29 cellular contexts compared by ENCODE assay signal in genomic region chr16:16196099-16196498, GRCh38.
"Had no signal": no experiment of that assay in that cellular context is flagged by ENCODE, and none has a peak within 500 bp of the region (broad histone marks: within the 10 kb centered on the region; RNA-seq: fewer than 3 reads in every experiment).

No MANE protein-coding gene starts in this region.

- H3K4me3 ChIP-seq: stomach, suprapubic skin, testis, thoracic aorta, thyroid gland, tibial artery, tibial nerve, transverse colon, upper lobe of left lung, upper lobe of right lung, uterus, vagina had no signal

- H3K27me3 Mint-ChIP-seq: stimulated activated memory B cell treated with anti-CD40 and anti-IgM and Interleukin-4, amounts not matched to agents 10 μg/mL and 1 μg/mL and 100 μg/mL, for 72 hours; stimulated activated naive CD8-positive, alpha-beta T cell treated with anti-CD3 and anti-CD28 coated beads, Interleukin-15, amount 100 ng/mL, for 72 hours; type B pancreatic cell had no signal

- H3K9me3 ChIP-seq: stomach, suprapubic skin, testis, thoracic aorta, thyroid gland, tibial artery, tibial nerve, transverse colon, upper lobe of left lung, upper lobe of right lung, uterus, vagina had no signal

- H3K36me3 Mint-ChIP-seq: stimulated activated effector memory CD8-positive, alpha-beta T cell treated with anti-CD3 and anti-CD28 coated beads, Interleukin-12 subunit alpha, Interleukin-12 subunit beta, amount 100 ng/mL, for 72 hours; stimulated activated memory B cell treated with anti-CD40 and anti-IgM and Interleukin-4, amounts not matched to agents 10 μg/mL and 1 μg/mL and 100 μg/mL, for 72 hours; stimulated activated naive B cell treated with anti-CD40 and anti-IgM and Interleukin-4, amounts not matched to agents 10 μg/mL and 1 μg/mL and 100 μg/mL, for 72 hours; type B pancreatic cell had no signal

- ATAC-seq: stimulated activated effector memory CD8-positive, alpha-beta T cell treated with anti-CD3 and anti-CD28 coated beads, Interleukin-12 subunit alpha, Interleukin-12 subunit beta, amount 100 ng/mL, for 72 hours; stimulated activated memory B cell treated with anti-CD40 and anti-IgM and Interleukin-4, amounts not matched to agents 10 μg/mL and 1 μg/mL and 100 μg/mL, for 72 hours; stimulated activated naive B cell treated with anti-CD40 and anti-IgM and Interleukin-4, amounts not matched to agents 10 μg/mL and 1 μg/mL and 100 μg/mL, for 72 hours; stimulated activated naive CD8-positive, alpha-beta T cell treated with anti-CD3 and anti-CD28 coated beads, Interleukin-15, amount 100 ng/mL, for 72 hours; stimulated activated naive CD8-positive, alpha-beta T cell treated with anti-CD3 and anti-CD28 coated beads, Interleukin-15, Interleukin-2, amounts not matched to agents 100 U/mL and 50 U/mL, for 24 hours; upper lobe of right lung had no signal

- H3K27ac ChIP-seq: stomach, suprapubic skin, testis, thoracic aorta, thyroid gland, tibial artery, tibial nerve, transverse colon, upper lobe of left lung, upper lobe of right lung, uterus, vagina had no signal

- FAIRE-seq: urothelium cell line had no signal

- H3K4me1 Mint-ChIP-seq: stimulated activated effector memory CD8-positive, alpha-beta T cell treated with anti-CD3 and anti-CD28 coated beads, Interleukin-12 subunit alpha, Interleukin-12 subunit beta, amount 100 ng/mL, for 72 hours had no signal

- H3K27ac Mint-ChIP-seq: stimulated activated effector memory CD8-positive, alpha-beta T cell treated with anti-CD3 and anti-CD28 coated beads, Interleukin-12 subunit alpha, Interleukin-12 subunit beta, amount 100 ng/mL, for 72 hours; stimulated activated naive B cell treated with anti-CD40 and anti-IgM and Interleukin-4, amounts not matched to agents 10 μg/mL and 1 μg/mL and 100 μg/mL, for 72 hours; stimulated activated naive CD8-positive, alpha-beta T cell treated with anti-CD3 and anti-CD28 coated beads, Interleukin-15, Interleukin-2, amounts not matched to agents 100 ng/mL and 50 ng/mL, for 24 hours; type B pancreatic cell had no signal

- H3K36me3 ChIP-seq: suprapubic skin, thoracic aorta, thyroid gland, tibial artery, tibial nerve, transverse colon, upper lobe of right lung, uterus, vagina had no signal

- DNase-seq: stimulated activated CD4-positive, alpha-beta T cell treated with anti-CD3 and anti-CD28 coated beads, Interleukin-2, amount 100 ng/mL, for 48 hours; stimulated activated CD4-positive, alpha-beta T cell treated with anti-CD3 and anti-CD28 coated beads, Interleukin-4, amount 100 ng/mL, for 1 hour; stimulated activated CD4-positive, alpha-beta T cell treated with anti-CD3 and anti-CD28 coated beads, Interleukin-4, amount 100 ng/mL, for 24 hours; stimulated activated CD4-positive, alpha-beta T cell treated with anti-CD3 and anti-CD28 coated beads, Interleukin-4, amount 100 ng/mL, for 4 hours; stimulated activated CD8-positive, alpha-beta memory T cell treated with anti-CD3 and anti-CD28 coated beads, Interleukin-4, amount 100 ng/mL, for 48 hours; stimulated activated naive B cell treated with anti-CD40 and anti-IgM and Interleukin-4, amounts not matched to agents 10 μg/mL and 1 μg/mL and 100 μg/mL, for 72 hours; stimulated activated naive CD4-positive, alpha-beta T cell; stimulated activated naive CD4-positive, alpha-beta T cell treated with Interleukin-2 at 50 U/mL for 16 hours; stimulated activated naive CD8-positive, alpha-beta T cell treated with anti-CD3 and anti-CD28 coated beads, Interleukin-15, amount 100 ng/mL, for 72 hours; stimulated activated naive CD8-positive, alpha-beta T cell treated with anti-CD3 and anti-CD28 coated beads, Interleukin-15, Interleukin-2, amounts not matched to agents 100 U/mL and 50 U/mL, for 24 hours; stomach; substantia nigra; testis; thyroid gland; tibial artery; transverse colon; trophoblast cell; upper lobe of left lung; upper lobe of right lung; uterus had no signal

- H3K9me3 Mint-ChIP-seq: stimulated activated effector memory CD8-positive, alpha-beta T cell treated with anti-CD3 and anti-CD28 coated beads, Interleukin-12 subunit alpha, Interleukin-12 subunit beta, amount 100 ng/mL, for 72 hours; stimulated activated memory B cell treated with anti-CD40 and anti-IgM and Interleukin-4, amounts not matched to agents 10 μg/mL and 1 μg/mL and 100 μg/mL, for 72 hours; stimulated activated naive B cell treated with anti-CD40 and anti-IgM and Interleukin-4, amounts not matched to agents 10 μg/mL and 1 μg/mL and 100 μg/mL, for 72 hours; stimulated activated naive CD8-positive, alpha-beta T cell treated with anti-CD3 and anti-CD28 coated beads, Interleukin-15, amount 100 ng/mL, for 72 hours; stimulated activated naive CD8-positive, alpha-beta T cell treated with anti-CD3 and anti-CD28 coated beads, Interleukin-15, Interleukin-2, amounts not matched to agents 100 ng/mL and 50 ng/mL, for 24 hours; type B pancreatic cell had no signal

- H3K4me3 Mint-ChIP-seq: stimulated activated effector memory CD8-positive, alpha-beta T cell treated with anti-CD3 and anti-CD28 coated beads, Interleukin-12 subunit alpha, Interleukin-12 subunit beta, amount 100 ng/mL, for 72 hours; stimulated activated memory B cell treated with anti-CD40 and anti-IgM and Interleukin-4, amounts not matched to agents 10 μg/mL and 1 μg/mL and 100 μg/mL, for 72 hours; stimulated activated naive B cell treated with anti-CD40 and anti-IgM and Interleukin-4, amounts not matched to agents 10 μg/mL and 1 μg/mL and 100 μg/mL, for 72 hours; stimulated activated naive CD8-positive, alpha-beta T cell treated with anti-CD3 and anti-CD28 coated beads, Interleukin-15, amount 100 ng/mL, for 72 hours; stimulated activated naive CD8-positive, alpha-beta T cell treated with anti-CD3 and anti-CD28 coated beads, Interleukin-15, Interleukin-2, amounts not matched to agents 100 ng/mL and 50 ng/mL, for 24 hours; type B pancreatic cell had no signal

- H3K27me3 ChIP-seq: stomach, suprapubic skin, testis, thyroid gland, tibial artery, tibial nerve, transverse colon, upper lobe of left lung, upper lobe of right lung, uterus, vagina had no signal

- H3K4me1 ChIP-seq: suprapubic skin, testis, thyroid gland, tibial artery, tibial nerve, transverse colon, upper lobe of left lung, upper lobe of right lung, uterus, vagina had no signal
